ENCODE assay signal across 8 cellular contexts in genomic region chr13:112587767-112588489, GRCh38. TPM values are rescaled to one million over a fixed set of nuclear protein-coding genes. Genes with fewer than 3 reads are reported as not detected.
DNase-seq lines count a peak whose midpoint lies in the region; ATAC-seq and TF ChIP-seq lines count a peak whose summit lies in the region.

Gene TUBGCP3 (minus strand): TSS chr13:112588153. CDS start chr13:112587980, 173 bp downstream.

- peak within 1 kb of the TSS; percentile 88 for H3K27ac Mint-ChIP-seq in T-helper 2 cell treated with Interferon-gamma antibody and Interleukin-4, amounts not matched to agents 5 μg/mL and 100 μg/mL, for 36 hours

- DNase-seq in NCI-H146 (lab: John Stamatoyannopoulos, UW) (peak; percentile 95), anterior cingulate cortex (lab: John Stamatoyannopoulos, UW) (peak; percentile 11 to 87 (median 71)), right cardiac atrium (peak; percentile 88 to 95 (median 95)), uterus (peak; percentile 70 to 81)
- DNase-seq in T-helper 2 cell treated with Interferon-gamma antibody and Interleukin-4, amounts not matched to agents 5 μg/mL and 100 μg/mL, for 36 hours (ENCODE audit: low spot score): peak; percentile 82

- TF ChIP-seq CTCF in uterus (IDR thresholded peaks at IDR 0.05): peak in 3 of 4 experiments; percentile 11 to 45 (median 45)

- H3K9ac ChIP-seq in rectal smooth muscle tissue (ENCODE audit: low read length): peak within 1 kb of the TSS; percentile 72

- H3K4me3 ChIP-seq in right cardiac atrium (ENCODE audit: low read length) (peak within 1 kb of the TSS; percentile 89), rectal smooth muscle tissue (ENCODE audit: low read length) (peak within 1 kb of the TSS; percentile 91), uterus (peak within 1 kb of the TSS; percentile 90 to 95)

- peaks cover 25% of the 10 kb centered on the region for H3K4me1 Mint-ChIP-seq in T-helper 2 cell treated with Interferon-gamma antibody and Interleukin-4, amounts not matched to agents 5 μg/mL and 100 μg/mL, for 36 hours (ENCODE audit: low read depth)

- H3K9me3 Mint-ChIP-seq in T-helper 2 cell treated with Interferon-gamma antibody and Interleukin-4, amounts not matched to agents 5 μg/mL and 100 μg/mL, for 36 hours: no peaks in the 10 kb centered on the region

- H3K36me3 ChIP-seq in rectal smooth muscle tissue (ENCODE audit: control insufficient read depth, insufficient read depth, low read length): no peaks in the 10 kb centered on the region
- no peaks in the 10 kb centered on the region for H3K36me3 ChIP-seq in uterus

- ATAC-seq in HG02763 (IDR thresholded peaks at IDR 0.05; ENCODE audit: unreplicated experiment) (peak; percentile 80), right cardiac atrium (peak; percentile 97)

- no peaks in the 10 kb centered on the region for H3K27me3 Mint-ChIP-seq in T-helper 2 cell treated with Interferon-gamma antibody and Interleukin-4, amounts not matched to agents 5 μg/mL and 100 μg/mL, for 36 hours (ENCODE audit: low read depth)

- peaks cover 12% of the 10 kb centered on the region for H3K36me3 Mint-ChIP-seq in T-helper 2 cell treated with Interferon-gamma antibody and Interleukin-4, amounts not matched to agents 5 μg/mL and 100 μg/mL, for 36 hours (ENCODE audit: low read depth)

- TF ChIP-seq POLR2A in GM15510 (IDR thresholded peaks at IDR 0.05; ENCODE audit: borderline replicate concordance, extremely low read depth, insufficient read length) (peak; percentile 81), uterus (IDR thresholded peaks at IDR 0.05) (peak in 1 of 2 donors; percentile 37)

- H3K4me3 Mint-ChIP-seq in T-helper 2 cell treated with Interferon-gamma antibody and Interleukin-4, amounts not matched to agents 5 μg/mL and 100 μg/mL, for 36 hours: peak within 1 kb of the TSS; percentile 94

- under 1% methylated on average over 77 of the region's 77 CpGs for WGBS in right cardiac atrium

- H3K4me1 ChIP-seq in right cardiac atrium (ENCODE audit: control insufficient read depth, insufficient read depth, low read length): no peaks in the 10 kb centered on the region
- peaks cover 5% of the 10 kb centered on the region for H3K4me1 ChIP-seq in rectal smooth muscle tissue (ENCODE audit: control insufficient read depth, insufficient read depth, low read length)
- no peaks in the 10 kb centered on the region for H3K4me1 ChIP-seq in uterus

- peak within 1 kb of the TSS; percentile 97 for H3K27ac ChIP-seq in right cardiac atrium (ENCODE audit: low read length)
- H3K27ac ChIP-seq in rectal smooth muscle tissue (ENCODE audit: low read depth, low read length): peak within 1 kb of the TSS; percentile 97
- H3K27ac ChIP-seq in uterus: peak within 1 kb of the TSS; percentile 92 to 94

- H3K27me3 ChIP-seq in right cardiac atrium (ENCODE audit: control insufficient read depth, insufficient read depth) (no peaks in the 10 kb centered on the region), rectal smooth muscle tissue (ENCODE audit: control insufficient read depth, insufficient read depth, low read length) (no peaks in the 10 kb centered on the region), uterus (no peaks in the 10 kb centered on the region)

- intact Hi-C loops in right cardiac atrium (cut with DNase I): no loop called here
- intact Hi-C loops in uterus (cut with DNase I; ENCODE audit: low total_unique reads): no loop called here

- H3K9me3 ChIP-seq in right cardiac atrium (ENCODE audit: control insufficient read depth, low read length) (no peaks in the 10 kb centered on the region), uterus (no peaks in the 10 kb centered on the region)

RNA-seq across cellular contexts. Expression of gene TUBGCP3, which starts in this region (rescaled TPM):
- total RNA-seq in right cardiac atrium: 10 to 100 TPM; 16.8 to 21.9 (median 19.3) TPM
- 9.4 TPM for polyA plus RNA-seq in right cardiac atrium
- total RNA-seq in uterus: 10 to 100 TPM; 19.7 to 62.3 (median 38.8) TPM

Comparison
In these comparisons a context has a peak if more than half of its experiments do, and no peak if none do; other contexts are left out.
1. Peak in every context shown above with its lines: DNase-seq, ATAC-seq, H3K4me3 ChIP-seq and H3K27ac ChIP-seq.